In the genomic region with DNA sequence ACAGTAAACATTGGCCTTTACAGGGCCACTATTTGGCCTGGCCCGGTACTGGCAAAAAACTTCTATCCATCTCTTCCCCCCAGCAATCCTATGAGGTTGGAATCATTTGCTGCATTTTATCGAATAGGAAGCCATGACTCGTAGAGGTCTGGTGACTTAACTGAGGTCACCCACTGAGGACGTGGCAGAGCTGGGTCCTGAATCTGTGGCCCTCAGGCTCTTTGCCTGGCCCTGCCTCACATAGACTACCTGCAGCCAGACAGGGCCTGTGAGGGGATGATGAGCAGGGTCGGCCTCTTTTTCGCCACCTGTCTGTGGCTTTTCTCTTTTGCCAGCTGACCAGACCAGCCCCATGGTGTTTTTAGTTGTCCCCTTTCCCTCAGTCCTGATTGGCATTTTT, we compare ENCODE assay signal across 7 cellular contexts. TPM values are rescaled to one million over a fixed set of nuclear protein-coding genes. Genes with fewer than 3 reads are reported as not detected.
DNase-seq lines count a peak whose midpoint lies in the region; ATAC-seq and TF ChIP-seq lines count a peak whose summit lies in the region.
"Had no signal": no experiment of that assay in that cellular context is flagged by ENCODE, and none has a peak within 500 bp of the region (broad histone marks: within the 10 kb centered on the region; RNA-seq: fewer than 3 reads in every experiment).

No MANE protein-coding gene starts in this region.

- POLR2A ChIA-PET in T-cell (lab: Charles Lee), result no interaction called here

- peaks cover 16% of the 10 kb centered on the region for H3K79me1 ChIP-seq in mesenchymal stem cell (replicated peaks; ENCODE audit: low read length, poor library complexity, severe bottlenecking)

- no peak overlapping the region for H3K14ac ChIP-seq in mesenchymal stem cell (ENCODE audit: low read length in 2 of 2)

- no peak overlapping the region for H2BK120ac ChIP-seq in mesenchymal stem cell (ENCODE audit: low read depth, low read length)

- peaks cover 54 to 57% of the 10 kb centered on the region in 2 experiments for H3K36me3 ChIP-seq in mesenchymal stem cell (ENCODE audit: control insufficient read depth in 1 of 2, insufficient read depth in 2 of 2, low read depth in 1 of 2, low read length in 2 of 2)
- H3K36me3 ChIP-seq in transverse colon, result peaks cover 0 to 15% (median 6%) of the 10 kb centered on the region in 4 donors

- H3K4ac ChIP-seq in mesenchymal stem cell (ENCODE audit: low read depth in 1 of 2, low read length in 2 of 2), result no peak overlapping the region

- TF ChIP-seq EP300 in transverse colon (IDR thresholded peaks at IDR 0.05; ENCODE audit: low read depth), result no peak

- no peak overlapping the region for H4K8ac ChIP-seq in mesenchymal stem cell (ENCODE audit: low read length)

- no peak for TF ChIP-seq CTCF in transverse colon (IDR thresholded peaks at IDR 0.05)

- H3K18ac ChIP-seq in mesenchymal stem cell (ENCODE audit: low read depth in 1 of 2, low read length in 2 of 2), result no peak overlapping the region

- no peak overlapping the region for H2BK12ac ChIP-seq in mesenchymal stem cell (ENCODE audit: low read length in 2 of 2)

- H3K36me3 Mint-ChIP-seq in T-cell, result peaks cover 28% of the 10 kb centered on the region

- 56% methylated on average over 6 of the region's 6 CpGs for WGBS in mesenchymal stem cell
- WGBS in transverse colon (ENCODE audit: low coverage in 1 of 2), 2 donors, result 74% methylated on average over 6 of the region's 6 CpGs; no CpG with 5 or more reads in 1 of the 2 donors

- H3K9me3 ChIP-seq in mesenchymal stem cell (ENCODE audit: control insufficient read depth, low read length) (no peaks in the 10 kb centered on the region), transverse colon (no peaks in the 10 kb centered on the region)

- peaks cover 38 to 45% (median 43%) of the 10 kb centered on the region in 3 donors for H3K4me1 Mint-ChIP-seq in T-cell

- H3K9me3 Mint-ChIP-seq in T-cell, result no peaks in the 10 kb centered on the region

- no peak overlapping the region for H3K27ac ChIP-seq in mesenchymal stem cell (ENCODE audit: low read length, poor library complexity, severe bottlenecking)
- no peak overlapping the region for H3K27ac ChIP-seq in transverse colon

- peak overlapping the region; percentile 97 for H3K9ac ChIP-seq in mesenchymal stem cell (ENCODE audit: low read length)

- no peaks in the 10 kb centered on the region for H3K27me3 ChIP-seq in mesenchymal stem cell (ENCODE audit: control insufficient read depth in 1 of 2, insufficient read depth in 1 of 2, low read length in 2 of 2)
- H3K27me3 ChIP-seq in transverse colon, result no peaks in the 10 kb centered on the region

- no peak overlapping the region for H4K91ac ChIP-seq in mesenchymal stem cell (ENCODE audit: low read length)

- H3K23ac ChIP-seq in mesenchymal stem cell (ENCODE audit: low read length in 2 of 2), result no peak overlapping the region

- H3K27me3 Mint-ChIP-seq in T-cell, result no peaks in the 10 kb centered on the region

- TF ChIP-seq POLR2A in transverse colon (IDR thresholded peaks at IDR 0.05), result no peak

- H2BK15ac ChIP-seq in mesenchymal stem cell (ENCODE audit: low read depth, poor library complexity, severe bottlenecking), result no peak overlapping the region

- ATAC-seq in T-cell (replicated peaks in 1 of 4), result no peak

- intact Hi-C loops in transverse colon (cut with DNase I; ENCODE audit: low total_unique reads), result no loop called here

- H2BK5ac ChIP-seq in mesenchymal stem cell (ENCODE audit: low read depth, low read length, poor library complexity, severe bottlenecking), result no peak overlapping the region

- DNase-seq in EH (ENCODE audit: low read depth) (peak; percentile 64), T-cell (no peak), mesenchymal stem cell (peak; percentile 68), T1000 (lab: John Stamatoyannopoulos, UW) (no peak), transverse colon (no peak), DMS53 treated with DMSO at 0.1 percent for 48 hours (lab: John Stamatoyannopoulos, UW; ENCODE audit: unreplicated experiment) (no peak)
- DNase-seq: SHP77 treated with DMSO at 0.1 percent for 48 hours had no signal

- in situ Hi-C loops in transverse colon (cut with MboI; ENCODE audit: low pct_ligation_motif_present in 1 of 4, low pct_unique_long_range_greater_than_20kb in 1 of 4, low sequenced_read_pairs in 3 of 4), result loop anchor here in 2 of 4 donors (25.0 kb wide), 2 partner anchors 335 to 560 kb away; a partner anchor contains a TSS

- H3K4me3 Mint-ChIP-seq in T-cell, result peak overlapping the region; percentile 90 to 96 (median 93)

- peak overlapping the region; percentile 78 for H3K4me2 ChIP-seq in mesenchymal stem cell (ENCODE audit: low read length, poor library complexity, severe bottlenecking)

- H3K4me3 ChIP-seq in mesenchymal stem cell (ENCODE audit: insufficient read depth in 1 of 2, low read depth in 1 of 2, low read length in 2 of 2) (peak overlapping the region in 1 of 2 experiments; percentile 96), transverse colon (no peak overlapping the region)

- H3K4me1 ChIP-seq in mesenchymal stem cell (ENCODE audit: control insufficient read depth, insufficient read depth, low read depth, low read length), result peaks cover 20% of the 10 kb centered on the region
- H3K4me1 ChIP-seq in transverse colon, result peaks cover 15 to 33% (median 24%) of the 10 kb centered on the region in 4 donors

- no peak overlapping the region for H2AK5ac ChIP-seq in mesenchymal stem cell (ENCODE audit: low read length, severe bottlenecking)

- peak overlapping the region; percentile 74 to 87 for H3K27ac Mint-ChIP-seq in T-cell

- no peak overlapping the region for H2AFZ ChIP-seq in mesenchymal stem cell (ENCODE audit: low read depth, low read length)

- CTCF ChIA-PET in T-cell (lab: Charles Lee), result no interaction called here

RNA-seq across cellular contexts. Expression of a gene that starts 1.9 kb away (rescaled TPM):
- 100 to 1,000 TPM in 2 of 5 donors, 10 to 100 TPM in 3; 71.2 to 110 (median 97.9) TPM for total RNA-seq in T-cell
- polyA plus RNA-seq in mesenchymal stem cell (2013, experiment 1 of 2), result 94.1 TPM
- 95.2 TPM for polyA plus RNA-seq in mesenchymal stem cell (2013, experiment 2 of 2)
- total RNA-seq in transverse colon, result 10 to 100 TPM; 17.7 to 92.3 (median 74.3) TPM

RNA-seq across cellular contexts. Expression of a gene that starts 12.1 kb away (rescaled TPM):
- 100 to 1,000 TPM; 367 to 715 (median 567) TPM for total RNA-seq in T-cell
- 915 TPM for polyA plus RNA-seq in mesenchymal stem cell (2013, experiment 1 of 2)
- polyA plus RNA-seq in mesenchymal stem cell (2013, experiment 2 of 2), result 888 TPM
- total RNA-seq in transverse colon, result 1,000 to 10,000 TPM in 2 of 4 donors, 100 to 1,000 TPM in 2; 778 to 1,392 (median 1,174) TPM

RNA-seq across cellular contexts. Expression of a gene that starts 14.1 kb away (rescaled TPM):
- total RNA-seq in T-cell (1 to 10 TPM; 1.4 to 2.0 (median 1.5) TPM), transverse colon (1 to 10 TPM in 1 of 4 donors, under 1 TPM in 1, not detected in 2; 0.82 to 2.2 TPM)
- polyA plus RNA-seq in mesenchymal stem cell (2013, experiment 1 of 2), result 0.28 TPM
- 0.29 TPM for polyA plus RNA-seq in mesenchymal stem cell (2013, experiment 2 of 2)

RNA-seq across cellular contexts. Expression of a gene that starts 18.4 kb away (rescaled TPM):
- total RNA-seq in T-cell (100 to 1,000 TPM; 105 to 277 (median 226) TPM), transverse colon (100 to 1,000 TPM in 3 of 4 donors, 10 to 100 TPM in 1; 90.8 to 154 (median 125) TPM)
- polyA plus RNA-seq in mesenchymal stem cell (2013, experiment 1 of 2), result 36.0 TPM
- polyA plus RNA-seq in mesenchymal stem cell (2013, experiment 2 of 2), result 34.5 TPM

RNA-seq across cellular contexts. Expression of a gene that starts 35.7 kb away (rescaled TPM):
- total RNA-seq in T-cell (10 to 100 TPM; 11.1 to 27.2 (median 22.1) TPM), transverse colon (10 to 100 TPM in 3 of 4 donors, 1 to 10 TPM in 1; 9.4 to 33.3 (median 30.4) TPM)
- 2.2 TPM for polyA plus RNA-seq in mesenchymal stem cell (2013, experiment 1 of 2)
- polyA plus RNA-seq in mesenchymal stem cell (2013, experiment 2 of 2), result 3.1 TPM

Comparison
In these comparisons a context has a peak if more than half of its experiments do, and no peak if none do; other contexts are left out.
1. DNase-seq: peak in EH (single experiment) and mesenchymal stem cell (single experiment); none in T-cell (0 of 34), T1000 (single experiment), transverse colon (single experiment) and DMS53 treated with DMSO at 0.1 percent for 48 hours (single experiment).